In genomic region chr9:72542917-72543316, GRCh38 we compare ENCODE assay signal across 1 cellular context.
TF ChIP-seq lines count a peak whose summit lies in the region.

No MANE protein-coding gene starts in this region.

TF ChIP-seq in SK-N-SH, 30 proteins besides CTCF, POLR2A, EP300 and RAD21 (continued from another document):
- TF ChIP-seq, protein P1, sequence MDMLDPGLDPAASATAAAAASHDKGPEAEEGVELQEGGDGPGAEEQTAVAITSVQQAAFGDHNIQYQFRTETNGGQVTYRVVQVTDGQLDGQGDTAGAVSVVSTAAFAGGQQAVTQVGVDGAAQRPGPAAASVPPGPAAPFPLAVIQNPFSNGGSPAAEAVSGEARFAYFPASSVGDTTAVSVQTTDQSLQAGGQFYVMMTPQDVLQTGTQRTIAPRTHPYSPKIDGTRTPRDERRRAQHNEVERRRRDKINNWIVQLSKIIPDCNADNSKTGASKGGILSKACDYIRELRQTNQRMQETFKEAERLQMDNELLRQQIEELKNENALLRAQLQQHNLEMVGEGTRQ (IDR thresholded peaks at IDR 0.05; ENCODE audit: borderline replicate concordance, low read depth, low read length): no peak
- TF ChIP-seq JUND (IDR thresholded peaks at IDR 0.05) (no peak), GABPA (IDR thresholded peaks at IDR 0.05; ENCODE audit: low read depth) (no peak), RFX5 (IDR thresholded peaks at IDR 0.05; ENCODE audit: low read length) (no peak), REST (IDR thresholded peaks at IDR 0.05; ENCODE audit: low read depth, low read length) (no peak)
- TF ChIP-seq, protein P2, sequence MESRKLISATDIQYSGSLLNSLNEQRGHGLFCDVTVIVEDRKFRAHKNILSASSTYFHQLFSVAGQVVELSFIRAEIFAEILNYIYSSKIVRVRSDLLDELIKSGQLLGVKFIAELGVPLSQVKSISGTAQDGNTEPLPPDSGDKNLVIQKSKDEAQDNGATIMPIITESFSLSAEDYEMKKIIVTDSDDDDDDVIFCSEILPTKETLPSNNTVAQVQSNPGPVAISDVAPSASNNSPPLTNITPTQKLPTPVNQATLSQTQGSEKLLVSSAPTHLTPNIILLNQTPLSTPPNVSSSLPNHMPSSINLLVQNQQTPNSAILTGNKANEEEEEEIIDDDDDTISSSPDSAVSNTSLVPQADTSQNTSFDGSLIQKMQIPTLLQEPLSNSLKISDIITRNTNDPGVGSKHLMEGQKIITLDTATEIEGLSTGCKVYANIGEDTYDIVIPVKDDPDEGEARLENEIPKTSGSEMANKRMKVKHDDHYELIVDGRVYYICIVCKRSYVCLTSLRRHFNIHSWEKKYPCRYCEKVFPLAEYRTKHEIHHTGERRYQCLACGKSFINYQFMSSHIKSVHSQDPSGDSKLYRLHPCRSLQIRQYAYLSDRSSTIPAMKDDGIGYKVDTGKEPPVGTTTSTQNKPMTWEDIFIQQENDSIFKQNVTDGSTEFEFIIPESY (IDR thresholded peaks at IDR 0.05; ENCODE audit: borderline replicate concordance, low read depth): no peak
